In the genomic region with DNA sequence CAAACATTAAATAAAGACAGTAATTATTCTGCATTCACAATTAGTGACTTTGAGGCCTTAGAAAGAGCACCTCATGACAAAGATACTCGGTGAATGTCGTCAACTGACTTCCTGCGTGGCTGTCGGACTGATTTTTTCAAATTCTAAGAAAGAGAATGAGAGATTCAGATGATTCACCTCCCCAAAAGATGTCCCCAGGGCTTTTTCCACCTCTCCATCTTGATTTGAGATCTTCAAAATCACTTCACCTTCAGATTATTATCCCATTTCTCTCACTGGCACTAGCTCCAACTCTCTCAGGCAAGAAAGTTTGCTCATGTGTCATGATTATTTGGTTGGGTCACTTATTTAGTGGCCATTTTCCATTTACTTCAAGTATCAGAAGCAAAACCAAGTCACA, we compare ENCODE assay signal across 1 cellular context.
TF ChIP-seq lines count a peak whose summit lies in the region.

No MANE protein-coding gene starts in this region.

TF ChIP-seq in K562, 482 proteins besides CTCF, POLR2A, EP300 and RAD21 (continued from another document):
- TF ChIP-seq, protein P1, sequence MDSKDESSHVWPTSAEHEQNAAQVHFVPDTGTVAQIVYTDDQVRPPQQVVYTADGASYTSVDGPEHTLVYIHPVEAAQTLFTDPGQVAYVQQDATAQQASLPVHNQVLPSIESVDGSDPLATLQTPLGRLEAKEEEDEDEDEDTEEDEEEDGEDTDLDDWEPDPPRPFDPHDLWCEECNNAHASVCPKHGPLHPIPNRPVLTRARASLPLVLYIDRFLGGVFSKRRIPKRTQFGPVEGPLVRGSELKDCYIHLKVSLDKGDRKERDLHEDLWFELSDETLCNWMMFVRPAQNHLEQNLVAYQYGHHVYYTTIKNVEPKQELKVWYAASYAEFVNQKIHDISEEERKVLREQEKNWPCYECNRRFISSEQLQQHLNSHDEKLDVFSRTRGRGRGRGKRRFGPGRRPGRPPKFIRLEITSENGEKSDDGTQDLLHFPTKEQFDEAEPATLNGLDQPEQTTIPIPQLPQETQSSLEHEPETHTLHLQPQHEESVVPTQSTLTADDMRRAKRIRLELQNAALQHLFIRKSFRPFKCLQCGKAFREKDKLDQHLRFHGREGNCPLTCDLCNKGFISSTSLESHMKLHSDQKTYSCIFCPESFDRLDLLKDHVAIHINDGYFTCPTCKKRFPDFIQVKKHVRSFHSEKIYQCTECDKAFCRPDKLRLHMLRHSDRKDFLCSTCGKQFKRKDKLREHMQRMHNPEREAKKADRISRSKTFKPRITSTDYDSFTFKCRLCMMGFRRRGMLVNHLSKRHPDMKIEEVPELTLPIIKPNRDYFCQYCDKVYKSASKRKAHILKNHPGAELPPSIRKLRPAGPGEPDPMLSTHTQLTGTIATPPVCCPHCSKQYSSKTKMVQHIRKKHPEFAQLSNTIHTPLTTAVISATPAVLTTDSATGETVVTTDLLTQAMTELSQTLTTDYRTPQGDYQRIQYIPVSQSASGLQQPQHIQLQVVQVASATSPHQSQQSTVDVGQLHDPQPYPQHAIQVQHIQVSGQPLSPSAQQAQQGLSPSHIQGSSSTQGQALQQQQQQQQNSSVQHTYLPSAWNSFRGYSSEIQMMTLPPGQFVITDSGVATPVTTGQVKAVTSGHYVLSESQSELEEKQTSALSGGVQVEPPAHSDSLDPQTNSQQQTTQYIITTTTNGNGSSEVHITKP (IDR thresholded peaks at IDR 0.05; ENCODE audit: partially characterized antibody) = no peak
- TF ChIP-seq ZNF696 (CRISPR knock-in tag; conservative IDR thresholded peaks at IDR 0.05) (no peak), ZNF354B (CRISPR knock-in tag; IDR thresholded peaks at IDR 0.05) (no peak), STAT6 (CRISPR knock-in tag; IDR thresholded peaks at IDR 0.05) (no peak), ARID1B (IDR thresholded peaks at IDR 0.05) (no peak), BRF1 (IDR thresholded peaks at IDR 0.05; ENCODE audit: borderline replicate concordance, extremely low read depth, insufficient read length) (no peak), SIN3A (IDR thresholded peaks at IDR 0.05; ENCODE audit: borderline replicate concordance in 2 of 2, control insufficient read depth in 1 of 2, low read depth in 2 of 2, low read length in 2 of 2) (no peak), SMAD3 (CRISPR knock-in tag; conservative IDR thresholded peaks at IDR 0.05) (no peak), ZFX (CRISPR knock-in tag; IDR thresholded peaks at IDR 0.05) (no peak), SP1 (CRISPR knock-in tag; IDR thresholded peaks at IDR 0.05) (no peak)
- TF ChIP-seq, protein P2, sequence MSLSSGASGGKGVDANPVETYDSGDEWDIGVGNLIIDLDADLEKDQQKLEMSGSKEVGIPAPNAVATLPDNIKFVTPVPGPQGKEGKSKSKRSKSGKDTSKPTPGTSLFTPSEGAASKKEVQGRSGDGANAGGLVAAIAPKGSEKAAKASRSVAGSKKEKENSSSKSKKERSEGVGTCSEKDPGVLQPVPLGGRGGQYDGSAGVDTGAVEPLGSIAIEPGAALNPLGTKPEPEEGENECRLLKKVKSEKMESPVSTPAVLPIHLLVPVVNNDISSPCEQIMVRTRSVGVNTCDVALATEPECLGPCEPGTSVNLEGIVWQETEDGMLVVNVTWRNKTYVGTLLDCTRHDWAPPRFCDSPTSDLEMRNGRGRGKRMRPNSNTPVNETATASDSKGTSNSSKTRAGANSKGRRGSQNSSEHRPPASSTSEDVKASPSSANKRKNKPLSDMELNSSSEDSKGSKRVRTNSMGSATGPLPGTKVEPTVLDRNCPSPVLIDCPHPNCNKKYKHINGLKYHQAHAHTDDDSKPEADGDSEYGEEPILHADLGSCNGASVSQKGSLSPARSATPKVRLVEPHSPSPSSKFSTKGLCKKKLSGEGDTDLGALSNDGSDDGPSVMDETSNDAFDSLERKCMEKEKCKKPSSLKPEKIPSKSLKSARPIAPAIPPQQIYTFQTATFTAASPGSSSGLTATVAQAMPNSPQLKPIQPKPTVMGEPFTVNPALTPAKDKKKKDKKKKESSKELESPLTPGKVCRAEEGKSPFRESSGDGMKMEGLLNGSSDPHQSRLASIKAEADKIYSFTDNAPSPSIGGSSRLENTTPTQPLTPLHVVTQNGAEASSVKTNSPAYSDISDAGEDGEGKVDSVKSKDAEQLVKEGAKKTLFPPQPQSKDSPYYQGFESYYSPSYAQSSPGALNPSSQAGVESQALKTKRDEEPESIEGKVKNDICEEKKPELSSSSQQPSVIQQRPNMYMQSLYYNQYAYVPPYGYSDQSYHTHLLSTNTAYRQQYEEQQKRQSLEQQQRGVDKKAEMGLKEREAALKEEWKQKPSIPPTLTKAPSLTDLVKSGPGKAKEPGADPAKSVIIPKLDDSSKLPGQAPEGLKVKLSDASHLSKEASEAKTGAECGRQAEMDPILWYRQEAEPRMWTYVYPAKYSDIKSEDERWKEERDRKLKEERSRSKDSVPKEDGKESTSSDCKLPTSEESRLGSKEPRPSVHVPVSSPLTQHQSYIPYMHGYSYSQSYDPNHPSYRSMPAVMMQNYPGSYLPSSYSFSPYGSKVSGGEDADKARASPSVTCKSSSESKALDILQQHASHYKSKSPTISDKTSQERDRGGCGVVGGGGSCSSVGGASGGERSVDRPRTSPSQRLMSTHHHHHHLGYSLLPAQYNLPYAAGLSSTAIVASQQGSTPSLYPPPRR (CRISPR knock-in tag; IDR thresholded peaks at IDR 0.05; ENCODE audit: borderline replicate concordance) = no peak
